In the genomic region with DNA sequence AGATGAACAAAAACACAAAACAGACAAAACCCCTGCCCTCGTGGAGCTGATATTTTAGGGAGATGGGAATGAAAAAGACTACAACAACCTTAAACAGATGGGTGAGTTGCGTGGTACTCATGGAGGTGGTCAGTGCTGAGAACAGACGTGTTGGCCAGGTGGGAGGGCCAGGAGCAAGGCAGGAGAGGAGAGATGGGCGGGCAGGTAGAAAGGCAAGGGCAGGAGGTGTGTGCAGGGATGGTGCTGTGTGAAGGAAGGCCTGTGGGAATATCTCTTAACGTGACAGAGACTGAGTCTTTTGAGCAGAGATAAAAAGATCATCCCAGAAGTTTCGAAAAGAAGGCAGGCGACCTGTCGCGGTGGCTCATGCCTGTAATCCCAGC, we compare ENCODE assay signal across 18 cellular contexts. TPM values are rescaled to one million over a fixed set of nuclear protein-coding genes. Genes with fewer than 3 reads are reported as not detected.
DNase-seq lines count a peak whose midpoint lies in the region; ATAC-seq and TF ChIP-seq lines count a peak whose summit lies in the region.
"Had no signal": no experiment of that assay in that cellular context is flagged by ENCODE, and none has a peak within 500 bp of the region (broad histone marks: within the 10 kb centered on the region; RNA-seq: fewer than 3 reads in every experiment).

No MANE protein-coding gene starts in this region.

- no peak overlapping the region for H3K9ac ChIP-seq in DND-41 (ENCODE audit: low read depth, low read length)
- no peak overlapping the region for H3K9ac ChIP-seq in H9 (ENCODE audit: extremely low read depth, insufficient read length, low read length)

- no peak overlapping the region for H2BK5ac ChIP-seq in H9 (ENCODE audit: insufficient read length, low read length)

- no peak overlapping the region for H4K91ac ChIP-seq in H9 (ENCODE audit: insufficient read length, low read depth, low read length)

- H3K79me2 ChIP-seq in DND-41 (ENCODE audit: insufficient read depth, low read length) (no peaks in the 10 kb centered on the region), H9 (ENCODE audit: insufficient read depth, low read length) (no peaks in the 10 kb centered on the region)

- H3K27me3 ChIP-seq in DND-41 (ENCODE audit: insufficient read depth, low read length, poor library complexity) (peaks cover 16% of the 10 kb centered on the region), H9 (ENCODE audit: insufficient read depth, low read length) (no peaks in the 10 kb centered on the region)
- no peaks in the 10 kb centered on the region for H3K27me3 ChIP-seq in naive thymus-derived CD4-positive, alpha-beta T cell (ENCODE audit: control insufficient read depth in 2 of 2, insufficient read depth in 2 of 2, low read length in 2 of 2)

- H3K4me1 Mint-ChIP-seq in H9: peaks cover 49 to 60% of the 10 kb centered on the region in 2 experiments
- H3K4me1 Mint-ChIP-seq in central memory CD8-positive, alpha-beta T cell: peaks cover 17% of the 10 kb centered on the region
- H3K4me1 Mint-ChIP-seq in naive thymus-derived CD4-positive, alpha-beta T cell: peaks cover 17 to 31% (median 27%) of the 10 kb centered on the region in 7 donors
- H3K4me1 Mint-ChIP-seq in activated T-helper 2 cell treated with anti-CD3 and anti-CD28 coated beads, Interferon-gamma antibody, Interleukin-2, Interleukin-4, amounts not matched to agents 10 μg/mL and 5 μg/mL and 100 μg/mL, durations not matched to agents 14 hours and 24 hours and 36 hours (ENCODE audit: low read depth): peaks cover 18% of the 10 kb centered on the region

- no peak overlapping the region for H3K14ac ChIP-seq in H9 (ENCODE audit: insufficient read depth, low read length)

- H2AFZ ChIP-seq in DND-41 (ENCODE audit: low read depth, low read length) (no peak overlapping the region), H9 (ENCODE audit: low read length) (no peak overlapping the region)

- H3K9me3 ChIP-seq in DND-41 (ENCODE audit: insufficient read depth, low read length, severe bottlenecking) (no peaks in the 10 kb centered on the region), H9 (ENCODE audit: control insufficient read depth, low read depth, low read length) (no peaks in the 10 kb centered on the region)
- H3K9me3 ChIP-seq in naive thymus-derived CD4-positive, alpha-beta T cell (ENCODE audit: control insufficient read depth in 2 of 3, low read length in 3 of 3): peaks cover 0 to 5% (median 0%) of the 10 kb centered on the region in 3 experiments

- CTCF ChIA-PET in naive thymus-derived CD4-positive, alpha-beta T cell (lab: Charles Lee): no interaction called here

- H4K20me1 ChIP-seq in DND-41 (ENCODE audit: insufficient read depth, low read length): 0 out of 2 replicates have a peak, but pooled peaks cover 5% of the 10 kb centered on the region
- H4K20me1 ChIP-seq in H9 (ENCODE audit: control insufficient read depth, insufficient read depth, insufficient read length): no peaks in the 10 kb centered on the region

- peaks cover 3 to 44% (median 29%) of the 10 kb centered on the region in 3 experiments; a peak in 6 of 7 replicates for H3K36me3 Mint-ChIP-seq in H9 (ENCODE audit: insufficient read depth in 1 of 3, low read depth in 3 of 3)
- H3K36me3 Mint-ChIP-seq in central memory CD8-positive, alpha-beta T cell (ENCODE audit: insufficient read depth): peaks cover 2% of the 10 kb centered on the region
- H3K36me3 Mint-ChIP-seq in naive thymus-derived CD4-positive, alpha-beta T cell: peaks cover 0 to 4% (median 4%) of the 10 kb centered on the region in 5 donors
- no peaks in the 10 kb centered on the region for H3K36me3 Mint-ChIP-seq in activated T-helper 2 cell treated with anti-CD3 and anti-CD28 coated beads, Interferon-gamma antibody, Interleukin-2, Interleukin-4, amounts not matched to agents 10 μg/mL and 5 μg/mL and 100 μg/mL, durations not matched to agents 14 hours and 24 hours and 36 hours (ENCODE audit: low read depth)

- H3K23ac ChIP-seq in H9 (ENCODE audit: insufficient read length, low read depth, low read length): no peak overlapping the region

- H4K8ac ChIP-seq in H9 (replicated peaks; ENCODE audit: insufficient read length, low read depth, low read length): no peak overlapping the region

- H3K4me3 ChIP-seq in DND-41 (ENCODE audit: low read depth in 1 of 2, low read length in 2 of 2): no peak overlapping the region
- H3K4me3 ChIP-seq in naive thymus-derived CD4-positive, alpha-beta T cell (ENCODE audit: low read length): peak overlapping the region; percentile 10

- no peak overlapping the region for H2BK12ac ChIP-seq in H9 (ENCODE audit: insufficient read length, low read depth, low read length)

- H3K4me3 Mint-ChIP-seq in H9: no peak overlapping the region
- no peak overlapping the region for H3K4me3 Mint-ChIP-seq in central memory CD8-positive, alpha-beta T cell
- H3K4me3 Mint-ChIP-seq in naive thymus-derived CD4-positive, alpha-beta T cell: peak overlapping the region in 3 of 10 donors; percentile 63 to 77 (median 77)
- H3K4me3 Mint-ChIP-seq in activated T-helper 2 cell treated with anti-CD3 and anti-CD28 coated beads, Interferon-gamma antibody, Interleukin-2, Interleukin-4, amounts not matched to agents 10 μg/mL and 5 μg/mL and 100 μg/mL, durations not matched to agents 14 hours and 24 hours and 36 hours (ENCODE audit: low read depth): no peak overlapping the region

- H2BK120ac ChIP-seq in H9 (ENCODE audit: low read depth, low read length, poor library complexity, severe bottlenecking): no peak overlapping the region

- no peaks in the 10 kb centered on the region for H3K36me3 ChIP-seq in DND-41 (ENCODE audit: insufficient read depth, low read length)
- H3K36me3 ChIP-seq in naive thymus-derived CD4-positive, alpha-beta T cell (ENCODE audit: control insufficient read depth in 2 of 3, insufficient read depth in 3 of 3, low read length in 3 of 3): no peaks in the 10 kb centered on the region

- peaks cover 19% of the 10 kb centered on the region for H3K4me1 ChIP-seq in DND-41 (ENCODE audit: insufficient read depth, low read length)
- peaks cover 2% of the 10 kb centered on the region; the same call in 1 of the 2 replicates for H3K4me1 ChIP-seq in H9 (ENCODE audit: insufficient read depth, low read length)
- peaks cover 17 to 20% of the 10 kb centered on the region in 2 donors for H3K4me1 ChIP-seq in naive thymus-derived CD4-positive, alpha-beta T cell (ENCODE audit: control insufficient read depth in 2 of 2, insufficient read depth in 2 of 2, low read length in 2 of 2)

- WGBS in H9 (ENCODE audit: extremely low coverage, insufficient read length, low lambda C conversion rate): no CpG with 5 or more reads among the region's 9 CpGs

- H3K27ac ChIP-seq in DND-41 (ENCODE audit: low read length): no peak overlapping the region
- no peak overlapping the region for H3K27ac ChIP-seq in H9 (ENCODE audit: insufficient read length, low read depth, low read length)
- H3K27ac ChIP-seq in naive thymus-derived CD4-positive, alpha-beta T cell (ENCODE audit: low read depth, low read length): no peak overlapping the region

- H2AK5ac ChIP-seq in H9 (ENCODE audit: insufficient read length, low read length): no peak overlapping the region

- ATAC-seq in DND-41 (ENCODE audit: insufficient read depth, low read depth) (no peak), GM18502 (IDR thresholded peaks at IDR 0.05; ENCODE audit: poor library complexity, unreplicated experiment) (no peak)
- no peak for ATAC-seq in central memory CD8-positive, alpha-beta T cell (replicated peaks; ENCODE audit: extremely low read depth, poor library complexity, severe bottlenecking)
- no peak for ATAC-seq in naive thymus-derived CD4-positive, alpha-beta T cell
- ATAC-seq: HepG2 had no signal

- no peak overlapping the region for H3K4me2 ChIP-seq in DND-41 (ENCODE audit: insufficient read depth, low read length)
- no peak overlapping the region for H3K4me2 ChIP-seq in H9 (ENCODE audit: insufficient read depth, insufficient read length, low read length)

- no peaks in the 10 kb centered on the region for H3K23me2 ChIP-seq in H9 (ENCODE audit: insufficient read length, low read depth, low read length, poor library complexity, severe bottlenecking)

- H3K4ac ChIP-seq in H9 (ENCODE audit: low read depth, low read length): no peak overlapping the region

- no peak overlapping the region for H2BK20ac ChIP-seq in H9 (ENCODE audit: low read depth, low read length, poor library complexity, severe bottlenecking)

- POLR2A ChIA-PET in naive thymus-derived CD4-positive, alpha-beta T cell (lab: Charles Lee): no interaction called here

- no peak overlapping the region for H2BK15ac ChIP-seq in H9 (ENCODE audit: low read depth, low read length)

- H4K5ac ChIP-seq in H9 (ENCODE audit: insufficient read length, low read depth, low read length): no peak overlapping the region

- H3K79me1 ChIP-seq in H9 (ENCODE audit: insufficient read depth, low read depth, low read length, poor library complexity, severe bottlenecking): no peaks in the 10 kb centered on the region

- peaks cover under 1 to 4% of the 10 kb centered on the region in 2 experiments; a peak in 1 of 5 replicates for H3K9me3 Mint-ChIP-seq in H9
- H3K9me3 Mint-ChIP-seq in central memory CD8-positive, alpha-beta T cell: no peaks in the 10 kb centered on the region
- peaks cover 0 to 14% (median 4%) of the 10 kb centered on the region in 11 donors for H3K9me3 Mint-ChIP-seq in naive thymus-derived CD4-positive, alpha-beta T cell
- H3K9me3 Mint-ChIP-seq in activated T-helper 2 cell treated with anti-CD3 and anti-CD28 coated beads, Interferon-gamma antibody, Interleukin-2, Interleukin-4, amounts not matched to agents 10 μg/mL and 5 μg/mL and 100 μg/mL, durations not matched to agents 14 hours and 24 hours and 36 hours: peaks cover 4% of the 10 kb centered on the region

- TF ChIP-seq CTCF in DND-41 (IDR thresholded peaks at IDR 0.05; ENCODE audit: borderline replicate concordance, extremely low read depth, low read length, poor library complexity, severe bottlenecking): peak; percentile 1
- TF ChIP-seq CTCF in H9 (conservative IDR thresholded peaks at IDR 0.05): no peak

- no peak overlapping the region for H3T11ph ChIP-seq in H9 (ENCODE audit: low read length)

- intact Hi-C loops in naive thymus-derived CD4-positive, alpha-beta T cell (cut with micrococcal nuclease): loop anchor here in 1 of 2 donors (2.0 kb wide), 1 partner anchor 59 kb away; the partner anchor contains the start of gene TESMIN
- intact Hi-C loops in activated T-helper 2 cell treated with anti-CD3 and anti-CD28 coated beads, Interferon-gamma antibody, Interleukin-2, Interleukin-4, amounts not matched to agents 10 μg/mL and 5 μg/mL and 100 μg/mL, durations not matched to agents 14 hours and 24 hours and 36 hours (cut with micrococcal nuclease): no loop called here

- H3K27me3 Mint-ChIP-seq in H9 (ENCODE audit: low read depth): peaks cover under 1% of the 10 kb centered on the region
- peaks cover 65% of the 10 kb centered on the region for H3K27me3 Mint-ChIP-seq in central memory CD8-positive, alpha-beta T cell
- H3K27me3 Mint-ChIP-seq in naive thymus-derived CD4-positive, alpha-beta T cell: peaks cover 3 to 68% (median 29%) of the 10 kb centered on the region in 5 donors
- H3K27me3 Mint-ChIP-seq in activated T-helper 2 cell treated with anti-CD3 and anti-CD28 coated beads, Interferon-gamma antibody, Interleukin-2, Interleukin-4, amounts not matched to agents 10 μg/mL and 5 μg/mL and 100 μg/mL, durations not matched to agents 14 hours and 24 hours and 36 hours (ENCODE audit: low read depth): peaks cover 54% of the 10 kb centered on the region

- no peak overlapping the region for H3K18ac ChIP-seq in H9 (ENCODE audit: insufficient read length, low read depth, low read length)

- no peak for DNase-seq in DND-41
- peak; percentile 34 for DNase-seq in H9
- no peak for DNase-seq in central memory CD8-positive, alpha-beta T cell (ENCODE audit: low spot score in 2 of 2)
- no peak for DNase-seq in naive thymus-derived CD4-positive, alpha-beta T cell
- no peak for DNase-seq in cerebellum (ENCODE audit: low spot score)
- no peak for DNase-seq in activated CD4-positive, alpha-beta T cell treated with anti-CD3 and anti-CD28 coated beads for 4 hours
- DNase-seq in activated T-helper 2 cell treated with anti-CD3 and anti-CD28 coated beads, Interferon-gamma antibody, Interleukin-2, Interleukin-4, amounts not matched to agents 10 μg/mL and 5 μg/mL and 100 μg/mL, durations not matched to agents 14 hours and 24 hours and 36 hours (ENCODE audit: low spot score): no peak
- DNase-seq: C1 segment of cervical spinal cord, KG1, NCI-H1417, NCI-H1930, NCI-H226, NCI-H82, SHP77 treated with DMSO at 0.1 percent for 48 hours had no signal

- H3K27ac Mint-ChIP-seq in H9: no peak overlapping the region; a peak in 2 of 7 replicates
- H3K27ac Mint-ChIP-seq in central memory CD8-positive, alpha-beta T cell (ENCODE audit: low read depth): peak overlapping the region; percentile 63
- H3K27ac Mint-ChIP-seq in naive thymus-derived CD4-positive, alpha-beta T cell: peak overlapping the region in 1 of 9 donors; percentile 72
- H3K27ac Mint-ChIP-seq in activated T-helper 2 cell treated with anti-CD3 and anti-CD28 coated beads, Interferon-gamma antibody, Interleukin-2, Interleukin-4, amounts not matched to agents 10 μg/mL and 5 μg/mL and 100 μg/mL, durations not matched to agents 14 hours and 24 hours and 36 hours: no peak overlapping the region

- H3K56ac ChIP-seq in H9 (ENCODE audit: insufficient read length, low read depth, low read length): no peak overlapping the region

RNA-seq across cellular contexts. Expression of gene GAL, which starts 7.0 kb away (rescaled TPM):
- total RNA-seq in H9 (2021) (65.2 and 67.5 TPM in 2 replicates), cerebellum (not detected)
- total RNA-seq in naive thymus-derived CD4-positive, alpha-beta T cell: not detected
- not detected for polyA plus RNA-seq in naive thymus-derived CD4-positive, alpha-beta T cell
- total RNA-seq in activated T-helper 2 cell treated with anti-CD3 and anti-CD28 coated beads, Interferon-gamma antibody, Interleukin-2, Interleukin-4, amounts not matched to agents 10 μg/mL and 5 μg/mL and 100 μg/mL, durations not matched to agents 14 hours and 24 hours and 36 hours: 0.84 and 1.0 TPM in 2 replicates
- total RNA-seq: HepG2, RPMI7951 had no signal
- polyA plus RNA-seq: CD8-positive, alpha-beta memory T cell; HepG2 had no signal

RNA-seq across cellular contexts. Expression of gene TESMIN, which starts 59.9 kb away (rescaled TPM):
- total RNA-seq in H9 (2021): 42.1 and 45.2 TPM in 2 replicates
- 1 to 10 TPM; 5.0 to 9.3 (median 6.6) TPM for total RNA-seq in naive thymus-derived CD4-positive, alpha-beta T cell
- polyA plus RNA-seq in naive thymus-derived CD4-positive, alpha-beta T cell: 1 to 10 TPM; 5.2 to 6.8 TPM
- 3.4 TPM for total RNA-seq in cerebellum
- 3.8 and 5.5 TPM in 2 replicates for total RNA-seq in activated T-helper 2 cell treated with anti-CD3 and anti-CD28 coated beads, Interferon-gamma antibody, Interleukin-2, Interleukin-4, amounts not matched to agents 10 μg/mL and 5 μg/mL and 100 μg/mL, durations not matched to agents 14 hours and 24 hours and 36 hours

Comparison
In these comparisons a context has a peak if more than half of its experiments do, and no peak if none do; other contexts are left out.
1. RNA of gene GAL, which starts 7.0 kb away (total RNA-seq): 65.2 to 67.5 TPM in H9; 0.84 to 1.0 TPM in activated T-helper 2 cell treated with anti-CD3 and anti-CD28 coated beads, Interferon-gamma antibody, Interleukin-2, Interleukin-4, amounts not matched to agents 10 μg/mL and 5 μg/mL and 100 μg/mL, durations not matched to agents 14 hours and 24 hours and 36 hours, not detected in cerebellum (single experiment) and not detected in naive thymus-derived CD4-positive, alpha-beta T cell; every median in the first group is over 10 times any median in the second.